ENCODE assay signal across 8 cellular contexts in the genomic region with DNA sequence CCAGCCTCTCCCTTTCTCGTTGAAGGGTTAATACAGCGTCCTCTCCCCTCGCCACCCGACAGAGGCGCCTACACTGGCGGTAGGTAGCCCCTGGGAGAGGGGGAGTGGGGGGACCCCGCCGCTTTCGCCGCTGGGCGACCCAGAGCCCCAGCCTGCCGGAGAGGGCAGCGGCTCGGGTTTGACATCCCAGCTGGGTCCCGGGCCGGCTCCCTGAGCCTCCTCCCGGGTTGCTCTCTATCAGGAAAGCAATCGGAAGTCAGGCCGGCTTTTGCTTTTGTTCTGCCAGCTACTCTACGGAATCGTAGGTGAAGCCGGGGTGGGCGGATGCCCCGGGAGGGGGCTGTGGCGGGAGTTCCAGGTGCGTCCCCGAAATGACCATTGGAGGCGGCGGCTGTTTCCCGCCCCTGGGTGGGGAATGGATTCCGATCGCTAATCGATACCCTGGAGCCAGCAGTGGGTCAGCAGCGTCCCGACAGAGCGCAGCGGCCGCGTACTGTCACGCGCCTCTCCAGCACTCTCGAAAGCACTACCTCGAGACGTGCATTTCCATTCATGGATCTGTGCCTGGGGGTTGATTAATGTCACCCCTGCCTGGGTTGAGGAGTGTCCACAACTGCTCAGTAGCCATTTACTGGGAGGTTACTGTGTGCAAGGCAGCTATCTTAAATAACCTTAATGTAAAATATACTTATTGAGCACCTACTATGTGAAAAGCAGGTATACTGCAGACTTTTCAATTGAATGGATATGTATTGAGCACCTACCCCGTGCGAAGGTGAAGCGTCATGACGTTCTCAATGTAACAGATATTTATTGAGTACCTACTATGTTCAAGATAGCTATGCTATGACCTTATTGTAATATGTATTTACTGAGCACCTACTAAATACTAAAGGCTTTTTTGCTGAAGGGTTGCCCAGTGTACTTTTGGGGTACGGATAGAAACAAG. TPM values are rescaled to one million over a fixed set of nuclear protein-coding genes. Genes with fewer than 3 reads are reported as not detected.
A peak's percentile ranks its signal among the peaks of the same experiment; 100 is the strongest.
DNase-seq lines count a peak whose midpoint lies in the region; ATAC-seq, FAIRE-seq and TF ChIP-seq lines count a peak whose summit lies in the region.

No MANE protein-coding gene starts in this region.

- DNase-seq in NCI-H2171 treated with DMSO at 0.1 percent for 48 hours (lab: John Stamatoyannopoulos, UW), result peak; percentile 28
- DNase-seq in endothelial cell of umbilical vein (ENCODE audit: low read depth, low spot score), result no peak
- peak; percentile 36 for DNase-seq in nephron progenitor cell
- DNase-seq in dedifferentiated amniotic fluid mesenchymal stem cell (ENCODE audit: extremely low spot score), result no peak
- no peak for DNase-seq in PC-3

- ATAC-seq in GM21390 (IDR thresholded peaks at IDR 0.05; ENCODE audit: unreplicated experiment) (no peak), GM21576 (IDR thresholded peaks at IDR 0.05; ENCODE audit: unreplicated experiment) (no peak), PC-3 (no peak)

- CTCF ChIA-PET in endothelial cell of umbilical vein (lab: Charles Lee) (no interaction called here), PC-3 (lab: Charles Lee) (no interaction called here)

- H3K9me3 Mint-ChIP-seq in nephron progenitor cell, result peaks cover 3% of the 10 kb centered on the region

- no peak for TF ChIP-seq CTCF in endothelial cell of umbilical vein (IDR thresholded peaks at IDR 0.05; ENCODE audit: extremely low read depth in 1 of 2, insufficient read depth in 1 of 2, low read depth in 1 of 2, low read length in 2 of 2)
- TF ChIP-seq CTCF in nephron progenitor cell (IDR thresholded peaks at IDR 0.05), result no peak
- no peak for TF ChIP-seq CTCF in PC-3 (conservative IDR thresholded peaks at IDR 0.05; ENCODE audit: low read depth, low read length)

- H3K4me3 ChIP-seq in GM08714 (ENCODE audit: low read length) (peak overlapping the region; percentile 52), endothelial cell of umbilical vein (replicated peaks in 1 of 3; ENCODE audit: insufficient read depth in 1 of 3, low read depth in 1 of 3, low read length in 3 of 3) (peak overlapping the region in 1 of 3 experiments; percentile 23), PC-3 (ENCODE audit: low read length) (no peak overlapping the region)

- no peaks in the 10 kb centered on the region for H3K36me3 ChIP-seq in endothelial cell of umbilical vein (ENCODE audit: control insufficient read depth in 2 of 2, extremely low read depth in 1 of 2, insufficient read depth in 2 of 2, low read length in 2 of 2)
- H3K36me3 ChIP-seq in PC-3 (ENCODE audit: low read depth, low read length), result no peaks in the 10 kb centered on the region

- H3K27me3 ChIP-seq in endothelial cell of umbilical vein (ENCODE audit: control insufficient read depth in 2 of 2, insufficient read depth in 2 of 2, low read length in 2 of 2) (peaks cover 33 to 34% of the 10 kb centered on the region in 2 experiments), PC-3 (ENCODE audit: low read length) (peaks cover 34% of the 10 kb centered on the region)

- peaks cover 53% of the 10 kb centered on the region for H3K27me3 Mint-ChIP-seq in nephron progenitor cell (ENCODE audit: low read depth, poor library complexity)

- H3K4me3 Mint-ChIP-seq in nephron progenitor cell, result peak overlapping the region; percentile 85

- H3K9ac ChIP-seq in endothelial cell of umbilical vein (replicated peaks; ENCODE audit: extremely low read depth, insufficient read depth, low read length), result no peak overlapping the region
- no peak overlapping the region for H3K9ac ChIP-seq in PC-3 (ENCODE audit: low read length)

- FAIRE-seq in endothelial cell of umbilical vein (lab: Jason Lieb, UNC), result no peak

- intact Hi-C loops in endothelial cell of umbilical vein (cut with micrococcal nuclease), result no loop called here
- intact Hi-C loops in PC-3 (cut with micrococcal nuclease), result no loop called here

- no peaks in the 10 kb centered on the region for H3F3A ChIP-seq in PC-3 (ENCODE audit: low read length, unreplicated experiment)

- dilution Hi-C loops in endothelial cell of umbilical vein (cut with MboI; ENCODE audit: extremely low pct_ligation_motif_present, low sequenced_read_pairs), result no loop called here

- no peak overlapping the region for H3K27ac ChIP-seq in endothelial cell of umbilical vein (ENCODE audit: insufficient read depth, low read depth, low read length)
- H3K27ac ChIP-seq in PC-3 (ENCODE audit: low read length), result no peak overlapping the region

- no peak overlapping the region for H3K27ac Mint-ChIP-seq in nephron progenitor cell

- H3K79me2 ChIP-seq in endothelial cell of umbilical vein (ENCODE audit: control insufficient read depth, insufficient read depth, low read length) (no peaks in the 10 kb centered on the region), PC-3 (ENCODE audit: low read length) (no peaks in the 10 kb centered on the region)

- H4K20me1 ChIP-seq in endothelial cell of umbilical vein (replicated peaks; ENCODE audit: control insufficient read depth, extremely low read depth, insufficient read depth, low read length) (no peaks in the 10 kb centered on the region), PC-3 (ENCODE audit: low read length) (no peaks in the 10 kb centered on the region)

- H3K9me3 ChIP-seq in endothelial cell of umbilical vein (replicated peaks; ENCODE audit: control insufficient read depth, insufficient read depth, low read length) (no peaks in the 10 kb centered on the region), PC-3 (ENCODE audit: low read length) (no peaks in the 10 kb centered on the region)

- peaks cover 21% of the 10 kb centered on the region for H3K4me1 Mint-ChIP-seq in nephron progenitor cell

- TF ChIP-seq POLR2A in endothelial cell of umbilical vein (IDR thresholded peaks at IDR 0.05; ENCODE audit: low read depth, low read length), result no peak

- no TSS peak for BruUV-seq in endothelial cell of umbilical vein (replicated peaks; lab: Mats Ljungman, UMichigan)
- BruUV-seq in PC-3 (replicated peaks; lab: Mats Ljungman, UMichigan), result no TSS peak

- no peak overlapping the region for H3K4me2 ChIP-seq in endothelial cell of umbilical vein (ENCODE audit: insufficient read depth, low read length)
- no peak overlapping the region for H3K4me2 ChIP-seq in PC-3 (ENCODE audit: low read length)

- H2AFZ ChIP-seq in endothelial cell of umbilical vein (ENCODE audit: low read depth, low read length) (no peak overlapping the region), PC-3 (ENCODE audit: low read length) (no peak overlapping the region)

- H3K4me1 ChIP-seq in endothelial cell of umbilical vein (ENCODE audit: control insufficient read depth, extremely low read depth, insufficient read depth, low read length) (peaks cover 3% of the 10 kb centered on the region), PC-3 (ENCODE audit: insufficient read depth, low read length) (no peaks in the 10 kb centered on the region)

- H3K9me2 ChIP-seq in PC-3 (replicated peaks; ENCODE audit: low read length), result no peaks in the 10 kb centered on the region

- H3K36me3 Mint-ChIP-seq in nephron progenitor cell (ENCODE audit: low read depth), result peaks cover 2% of the 10 kb centered on the region

- POLR2A ChIA-PET in endothelial cell of umbilical vein (lab: Charles Lee), result no interaction called here
- POLR2A ChIA-PET in PC-3 (lab: Charles Lee; ENCODE audit: unreplicated experiment), result no interaction called here

- no peaks in the 10 kb centered on the region for H3K9me1 ChIP-seq in endothelial cell of umbilical vein (replicated peaks; ENCODE audit: control insufficient read depth, extremely low read depth, insufficient read depth, low read length)

TF ChIP-seq in endothelial cell of umbilical vein, 7 proteins besides CTCF, POLR2A, EP300 and RAD21:
- TF ChIP-seq EZH2 (IDR thresholded peaks at IDR 0.05; ENCODE audit: borderline replicate concordance, low read depth, low read length, severe bottlenecking) (peak; percentile 67), MYC (IDR thresholded peaks at IDR 0.05; ENCODE audit: low read depth, low read length) (no peak)

RNA-seq across cellular contexts. Expression of a gene that starts 1.1 kb away (rescaled TPM):
- not detected in 2 replicates for total RNA-seq in endothelial cell of umbilical vein
- not detected in 2 replicates for polyA plus RNA-seq in endothelial cell of umbilical vein
- polyA plus RNA-seq in endothelial cell of umbilical vein (2011; cell fraction: cytosol; rRNA removed), result not detected in 2 replicates
- not detected in 2 replicates for polyA plus RNA-seq in endothelial cell of umbilical vein (2011; cell fraction: nucleus; rRNA removed)
- not detected in 2 replicates for polyA plus RNA-seq in endothelial cell of umbilical vein (2012)
- not detected in 2 replicates for polyA minus RNA-seq in endothelial cell of umbilical vein
- polyA minus RNA-seq in endothelial cell of umbilical vein (2011; cell fraction: cytosol; rRNA and poly(A)+ RNA removed), result 5.1 TPM
- not detected in 2 replicates for polyA minus RNA-seq in endothelial cell of umbilical vein (2011; cell fraction: nucleus; rRNA and poly(A)+ RNA removed)
- total RNA-seq in PC-3 (2014; rRNA removed), result not detected in 2 replicates

Comparison
In these comparisons a context has a peak if more than half of its experiments do, and no peak if none do; other contexts are left out.
1. DNase-seq: peak in NCI-H2171 treated with DMSO at 0.1 percent for 48 hours (single experiment) and nephron progenitor cell (single experiment); none in endothelial cell of umbilical vein (single experiment), dedifferentiated amniotic fluid mesenchymal stem cell (single experiment) and PC-3 (single experiment).